In genomic region chr14:89757313-89757939, GRCh38 we compare ENCODE assay signal across 1 cellular context.
TF ChIP-seq lines count a peak whose summit lies in the region.

No MANE protein-coding gene starts in this region.

TF ChIP-seq in GM12878, 131 proteins besides CTCF, POLR2A, EP300 and RAD21:
- TF ChIP-seq ZBTB40 (IDR thresholded peaks at IDR 0.05; ENCODE audit: borderline replicate concordance) (no peak), POLR2AphosphoS5 (IDR thresholded peaks at IDR 0.05; ENCODE audit: low read length) (no peak), MXI1 (IDR thresholded peaks at IDR 0.05; ENCODE audit: low read depth, low read length) (no peak), MYB (IDR thresholded peaks at IDR 0.05; ENCODE audit: borderline replicate concordance, low read depth, low read length) (no peak), ZZZ3 (IDR thresholded peaks at IDR 0.05; ENCODE audit: control insufficient read depth, insufficient read length, low read depth) (no peak), STAT3 (IDR thresholded peaks at IDR 0.05; ENCODE audit: low read depth, low read length) (no peak), BMI1 (IDR thresholded peaks at IDR 0.05; ENCODE audit: borderline replicate concordance) (no peak), RFX5 (IDR thresholded peaks at IDR 0.05; ENCODE audit: low read depth, low read length) (no peak), HDAC2 (IDR thresholded peaks at IDR 0.05) (no peak), KAT2A (conservative IDR thresholded peaks at IDR 0.05; ENCODE audit: control insufficient read depth, low read depth, low read length) (no peak)
